Comparison of ENCODE assay signal across 11 cellular contexts in genomic region chr18:58520964-58521363, GRCh38.
A peak's percentile ranks its signal among the peaks of the same experiment; 100 is the strongest.
DNase-seq lines count a peak whose midpoint lies in the region; TF ChIP-seq lines count a peak whose summit lies in the region.
"Had no signal": no experiment of that assay in that cellular context is flagged by ENCODE, and none has a peak within 500 bp of the region (broad histone marks: within the 10 kb centered on the region; RNA-seq: fewer than 3 reads in every experiment).

No MANE protein-coding gene starts in this region.

- CTCF ChIA-PET in Calu3 (lab: Charles Lee): interaction anchor here (0.9 to 1.5 kb wide), 5 partner anchors 9 to 243 kb away, joined by 3 to 8 read pairs (median 4); no protein-coding TSS in a partner anchor

- H3K27me3 ChIP-seq in right atrium auricular region: no peaks in the 10 kb centered on the region

- no peaks in the 10 kb centered on the region for H3K27me3 Mint-ChIP-seq in Calu3 (ENCODE audit: unreplicated experiment)
- H3K27me3 Mint-ChIP-seq: type B pancreatic cell had no signal

- no TSS peak for BruUV-seq in Calu3 (replicated peaks; lab: Mats Ljungman, UMichigan)

- no peaks in the 10 kb centered on the region for H3K9me3 ChIP-seq in right atrium auricular region

- peak overlapping the region; percentile 19 for H3K27ac Mint-ChIP-seq in Calu3 (ENCODE audit: unreplicated experiment)
- H3K27ac Mint-ChIP-seq: type B pancreatic cell had no signal

- H3K4me3 Mint-ChIP-seq in Calu3 (ENCODE audit: low read depth, unreplicated experiment): no peak overlapping the region
- H3K4me3 Mint-ChIP-seq: type B pancreatic cell had no signal

- no peaks in the 10 kb centered on the region for H3K4me1 ChIP-seq in right atrium auricular region

- H3K27ac ChIP-seq in epithelial cell of prostate (peak overlapping the region; percentile 50), right atrium auricular region (no peak overlapping the region)

- H3K4me3 ChIP-seq in right atrium auricular region: no peak overlapping the region
- H3K4me3 ChIP-seq: smooth muscle cell had no signal

- H3K4me1 Mint-ChIP-seq in Calu3 (ENCODE audit: low read depth, unreplicated experiment): peaks cover 27% of the 10 kb centered on the region

- peaks cover 6% of the 10 kb centered on the region for H3K36me3 ChIP-seq in right atrium auricular region

- DNase-seq in Calu3 (peak; percentile 52), GM13977 (ENCODE audit: low spot score) (peak; percentile 36), NCI-H69 (lab: John Stamatoyannopoulos, UW) (peak; percentile 27), epithelial cell of prostate (ENCODE audit: low read depth, low spot score) (peak; percentile 61), right atrium auricular region (ENCODE audit: low spot score) (no peak), NCI-H146 treated with DMSO at 0.1 percent for 48 hours (lab: John Stamatoyannopoulos, UW; ENCODE audit: unreplicated experiment) (no peak), SK-N-DZ (ENCODE audit: low spot score) (no peak)
- no peak for DNase-seq in activated CD8-positive, alpha-beta memory T cell treated with anti-CD3 and anti-CD28 coated beads for 24 hours
- DNase-seq: SHP77 treated with DMSO at 0.1 percent for 48 hours had no signal

- intact Hi-C loops in Calu3 (cut with micrococcal nuclease; ENCODE audit: unreplicated experiment): loop anchor here (10.0 kb wide), 1 partner anchor 554 kb away; no protein-coding TSS in a partner anchor

- in situ Hi-C loops in GM13977 (cut with MboI; ENCODE audit: low pct_unique_long_range_greater_than_20kb, low sequenced_read_pairs, unreplicated experiment): no loop called here

- no peak for TF ChIP-seq CTCF in Calu3 (IDR thresholded peaks at IDR 0.05; ENCODE audit: unreplicated experiment)
- TF ChIP-seq CTCF in GM13977 (IDR thresholded peaks at IDR 0.05; ENCODE audit: extremely low read depth, insufficient read depth, missing control alignments): no peak
- TF ChIP-seq CTCF in right atrium auricular region (IDR thresholded peaks at IDR 0.05): no peak

- H3K36me3 Mint-ChIP-seq in Calu3 (ENCODE audit: insufficient read depth, unreplicated experiment): no peaks in the 10 kb centered on the region
- H3K36me3 Mint-ChIP-seq: type B pancreatic cell had no signal

- H3K9me3 Mint-ChIP-seq in Calu3 (ENCODE audit: low read depth, unreplicated experiment): no peaks in the 10 kb centered on the region
- H3K9me3 Mint-ChIP-seq: type B pancreatic cell had no signal

Comparison
In these comparisons a context has a peak if more than half of its experiments do, and no peak if none do; other contexts are left out.
1. DNase-seq: peak in Calu3 (single experiment), GM13977 (single experiment), NCI-H69 (single experiment) and epithelial cell of prostate (single experiment); none in right atrium auricular region (single experiment), NCI-H146 treated with DMSO at 0.1 percent for 48 hours (single experiment), SK-N-DZ (single experiment) and activated CD8-positive, alpha-beta memory T cell treated with anti-CD3 and anti-CD28 coated beads for 24 hours (single experiment).